Comparison of ENCODE assay signal across 9 cellular contexts in genomic region chr4:20428410-20429160, GRCh38.
DNase-seq lines count a peak whose midpoint lies in the region; ATAC-seq and TF ChIP-seq lines count a peak whose summit lies in the region.
"Had no signal": no experiment of that assay in that cellular context is flagged by ENCODE, and none has a peak within 500 bp of the region (broad histone marks: within the 10 kb centered on the region; RNA-seq: fewer than 3 reads in every experiment).

No MANE protein-coding gene starts in this region.

- ATAC-seq in GM21529 (IDR thresholded peaks at IDR 0.05; ENCODE audit: unreplicated experiment) (peak; percentile 71), RWPE2 (ENCODE audit: low read depth) (no peak), HG03565 (IDR thresholded peaks at IDR 0.05; ENCODE audit: unreplicated experiment) (no peak)

- H3K27me3 ChIP-seq in BJ (ENCODE audit: control insufficient read depth, insufficient read depth, low read length) (no peaks in the 10 kb centered on the region), RWPE2 (ENCODE audit: insufficient read depth, poor library complexity, severe bottlenecking) (no peaks in the 10 kb centered on the region)

- no peaks in the 10 kb centered on the region for H3K9me3 Mint-ChIP-seq in activated CD4-positive, alpha-beta memory T cell treated with anti-CD3 and anti-CD28 coated beads, Interleukin-2, amount 10 ng/mL, durations not matched to agents 7 days and 5 days

- H3K27me3 Mint-ChIP-seq in activated CD4-positive, alpha-beta memory T cell treated with anti-CD3 and anti-CD28 coated beads, Interleukin-2, amount 10 ng/mL, durations not matched to agents 7 days and 5 days, result no peaks in the 10 kb centered on the region

- no peaks in the 10 kb centered on the region for H3K4me1 Mint-ChIP-seq in activated CD4-positive, alpha-beta memory T cell treated with anti-CD3 and anti-CD28 coated beads, Interleukin-2, amount 10 ng/mL, durations not matched to agents 7 days and 5 days

- H3K36me3 Mint-ChIP-seq in activated CD4-positive, alpha-beta memory T cell treated with anti-CD3 and anti-CD28 coated beads, Interleukin-2, amount 10 ng/mL, durations not matched to agents 7 days and 5 days (ENCODE audit: low read depth), result no peaks in the 10 kb centered on the region

- H3K36me3 ChIP-seq in BJ (ENCODE audit: control insufficient read depth, insufficient read depth, low read length) (no peaks in the 10 kb centered on the region; the same call in 1 of the 2 replicates), RWPE2 (ENCODE audit: low read depth) (no peaks in the 10 kb centered on the region)

- H3K4me3 ChIP-seq in BJ (ENCODE audit: low read depth, low read length) (no peak overlapping the region), RWPE2 (ENCODE audit: severe bottlenecking) (no peak overlapping the region)

- CTCF ChIA-PET in BJ (lab: Yijun Ruan, JAX), result interaction anchor here (0.6 to 1.6 kb wide), 4 partner anchors 9 to 15 kb away, joined by 3 to 5 read pairs (median 4); no protein-coding TSS in a partner anchor
- CTCF ChIA-PET in activated CD4-positive, alpha-beta memory T cell treated with anti-CD3 and anti-CD28 coated beads, Interleukin-2, amount 10 ng/mL, durations not matched to agents 7 days and 5 days (lab: Charles Lee), result no interaction called here

- H3K4me3 Mint-ChIP-seq in activated CD4-positive, alpha-beta memory T cell treated with anti-CD3 and anti-CD28 coated beads, Interleukin-2, amount 10 ng/mL, durations not matched to agents 7 days and 5 days, result no peak overlapping the region

- POLR2A ChIA-PET in BJ (lab: Charles Lee), result no interaction called here
- POLR2A ChIA-PET in activated CD4-positive, alpha-beta memory T cell treated with anti-CD3 and anti-CD28 coated beads, Interleukin-2, amount 10 ng/mL, durations not matched to agents 7 days and 5 days (lab: Charles Lee), result no interaction called here

- no peak for DNase-seq in BJ (ENCODE audit: low read depth)
- no peak for DNase-seq in RWPE2 (ENCODE audit: low spot score)
- DNase-seq in iris pigment epithelial cell (ENCODE audit: low read depth), result peak; percentile 36
- no peak for DNase-seq in stimulated activated CD4-positive, alpha-beta T cell treated with anti-CD3 and anti-CD28 coated beads, Interleukin-2, amount 100 ng/mL, for 48 hours
- DNase-seq in activated CD4-positive, alpha-beta memory T cell treated with anti-CD3 and anti-CD28 coated beads, Interleukin-2, amount 10 ng/mL, durations not matched to agents 7 days and 5 days, result no peak
- DNase-seq in stimulated activated CD4-positive, alpha-beta T cell treated with anti-CD3 and anti-CD28 coated beads, Interleukin-2, amount 100 ng/mL, for 24 hours, result no peak
- DNase-seq: NCI-H82 had no signal

- TF ChIP-seq CTCF in BJ (IDR thresholded peaks at IDR 0.05; ENCODE audit: insufficient read depth, low read depth, low read length) (peak; percentile 29; the same call in 1 of the 2 replicates), RWPE2 (IDR thresholded peaks at IDR 0.05; ENCODE audit: poor library complexity, severe bottlenecking) (peak; percentile 43)

- no peaks in the 10 kb centered on the region for H3K9me3 ChIP-seq in RWPE2 (ENCODE audit: severe bottlenecking)

- no peak overlapping the region for H3K27ac Mint-ChIP-seq in activated CD4-positive, alpha-beta memory T cell treated with anti-CD3 and anti-CD28 coated beads, Interleukin-2, amount 10 ng/mL, durations not matched to agents 7 days and 5 days

- no peak overlapping the region for H3K27ac ChIP-seq in RWPE2 (ENCODE audit: poor library complexity, severe bottlenecking)

- H3K4me1 ChIP-seq in RWPE2 (ENCODE audit: insufficient read depth, poor library complexity, severe bottlenecking), result no peaks in the 10 kb centered on the region
